Comparison of ENCODE assay signal across 8 cellular contexts in the genomic region with DNA sequence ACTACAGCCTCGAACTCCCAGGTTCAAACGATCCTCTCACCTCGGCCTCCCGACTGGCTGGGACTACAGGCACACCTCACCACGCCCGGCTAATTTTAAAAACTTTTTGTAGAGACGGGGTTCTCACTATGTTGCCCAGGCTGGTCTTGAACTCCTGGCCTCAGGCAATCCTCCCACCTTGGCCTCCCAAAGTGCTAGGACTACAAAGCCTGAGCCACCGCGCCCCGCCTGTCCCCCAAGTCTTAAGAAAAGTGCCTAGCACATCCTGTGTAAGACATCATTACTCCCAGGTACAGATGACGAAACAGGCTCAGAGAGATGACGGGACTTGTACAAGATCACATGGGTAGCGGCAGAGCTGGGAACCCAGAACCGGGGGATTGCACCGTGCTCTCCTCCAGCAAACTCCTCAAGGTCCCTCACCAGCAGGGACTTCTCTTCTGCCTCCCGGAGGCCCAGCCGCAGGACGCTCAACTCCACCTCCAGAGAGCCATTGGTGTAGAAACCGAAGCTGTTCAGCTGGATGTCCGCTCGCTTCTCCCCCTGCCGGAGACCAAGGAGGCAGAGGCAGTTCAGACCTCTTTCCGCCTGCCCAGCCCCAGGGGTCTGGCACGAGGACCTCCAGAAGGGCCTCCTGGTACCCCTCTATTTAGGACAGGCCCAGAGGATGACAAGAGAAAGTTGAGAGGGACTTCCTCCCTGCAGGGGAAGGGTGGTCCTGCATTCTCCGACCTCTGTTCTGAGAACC. TPM values are rescaled to one million over a fixed set of nuclear protein-coding genes. Genes with fewer than 3 reads are reported as not detected.
DNase-seq lines count a peak whose midpoint lies in the region; ATAC-seq and TF ChIP-seq lines count a peak whose summit lies in the region.

No MANE protein-coding gene starts in this region.

- TF ChIP-seq RAD21 in neural cell (conservative IDR thresholded peaks at IDR 0.05), result peak; percentile 61

- CTCF ChIA-PET in CD8-positive, alpha-beta T cell (lab: Charles Lee), result interaction anchor here (0.5 to 4.7 kb wide), 9 partner anchors 11 to 232 kb away, joined by 3 to 101 read pairs (median 5); no protein-coding TSS in a partner anchor

- intact Hi-C loops in CD8-positive, alpha-beta T cell (cut with DNase I, micrococcal nuclease), result loop anchor here (1.0 to 10.0 kb wide), 12 partner anchors 62 to 944 kb away; partner anchors contain the start of genes TNFSF9 (in 2 of the 2), ALKBH7 (in 1 of the 2), DUS3L (in 1 of the 2) and PNPLA6 (in 1 of the 2)

- H3K9me2 ChIP-seq in neural cell (ENCODE audit: insufficient read depth, low read length), result no peaks in the 10 kb centered on the region

- no peaks in the 10 kb centered on the region for H3K9me3 ChIP-seq in CD8-positive, alpha-beta T cell (ENCODE audit: low read length)
- no peaks in the 10 kb centered on the region for H3K9me3 ChIP-seq in neural cell (ENCODE audit: low read length)

- H3K27me3 ChIP-seq in CD8-positive, alpha-beta T cell (ENCODE audit: insufficient read depth, low read length), result no peaks in the 10 kb centered on the region
- H3K27me3 ChIP-seq in neural cell (ENCODE audit: insufficient read depth, low read depth, low read length), result peaks cover 8% of the 10 kb centered on the region

- peak; percentile 16 for ATAC-seq in CD8-positive, alpha-beta T cell
- ATAC-seq in HG03135 (IDR thresholded peaks at IDR 0.05; ENCODE audit: unreplicated experiment), result peak; percentile 19
- ATAC-seq in HG02970 (IDR thresholded peaks at IDR 0.05; ENCODE audit: low FRiP score, unreplicated experiment), result no peak

- H4K20me1 ChIP-seq in neural cell (ENCODE audit: insufficient read depth), result no peaks in the 10 kb centered on the region

- peak overlapping the region; percentile 93 for H3K4me2 ChIP-seq in neural cell (ENCODE audit: low read length)

- TF ChIP-seq EP300 in neural cell (conservative IDR thresholded peaks at IDR 0.05; ENCODE audit: poor library complexity, severe bottlenecking), result no peak

- no peaks in the 10 kb centered on the region for H3K79me2 ChIP-seq in neural cell (replicated peaks; ENCODE audit: insufficient read depth, low read length)

- peaks cover 4% of the 10 kb centered on the region for H3K36me3 ChIP-seq in CD8-positive, alpha-beta T cell (ENCODE audit: insufficient read depth, low read length)
- H3K36me3 ChIP-seq in neural cell (ENCODE audit: insufficient read depth, low read length), result no peaks in the 10 kb centered on the region

- H3K27ac Mint-ChIP-seq in CD8-positive, alpha-beta T cell, result peak overlapping the region; percentile 97

- peak; percentile 42 to 82 (median 56) for DNase-seq in CD8-positive, alpha-beta T cell
- DNase-seq in SHP77 (lab: John Stamatoyannopoulos, UW), result peak; percentile 60 to 82
- DNase-seq in activated gamma-delta T cell (lab: John Stamatoyannopoulos, UW), result peak; percentile 42
- DNase-seq in fibroblast of villous mesenchyme (ENCODE audit: low read depth), result peak; percentile 92
- peak; percentile 57 for DNase-seq in superior temporal gyrus (ENCODE audit: extremely low spot score)

- H3K4me3 Mint-ChIP-seq in CD8-positive, alpha-beta T cell, result peak overlapping the region; percentile 96

- H3K4me1 Mint-ChIP-seq in CD8-positive, alpha-beta T cell (ENCODE audit: low read depth), result peaks cover 34% of the 10 kb centered on the region

- peaks cover 41% of the 10 kb centered on the region for H3K4me1 ChIP-seq in CD8-positive, alpha-beta T cell (ENCODE audit: insufficient read depth, low read length)

- H3K9ac ChIP-seq in neural cell (ENCODE audit: low read length), result peak overlapping the region; percentile 80

- H3K27ac ChIP-seq in CD8-positive, alpha-beta T cell (ENCODE audit: low read depth, low read length), result peak overlapping the region; percentile 80
- peak overlapping the region; percentile 92 for H3K27ac ChIP-seq in neural cell (ENCODE audit: low read length)

- peak overlapping the region; percentile 56 for H2AFZ ChIP-seq in neural cell (ENCODE audit: low read depth, low read length)

- H3K9me3 Mint-ChIP-seq in CD8-positive, alpha-beta T cell, result no peaks in the 10 kb centered on the region

- POLR2A ChIA-PET in CD8-positive, alpha-beta T cell (lab: Charles Lee), result interaction anchor here (0.7 to 1.7 kb wide), 3 partner anchors 36 to 1858 kb away, joined by 3 to 5 read pairs (median 4); partner anchors contain the start of genes KHSRP and VAV1

- peak overlapping the region; percentile 83 for H3K4me3 ChIP-seq in CD8-positive, alpha-beta T cell (ENCODE audit: low read depth, low read length)
- H3K4me3 ChIP-seq in fibroblast of villous mesenchyme (ENCODE audit: low read depth, low read length) (peak overlapping the region; percentile 97), neural cell (ENCODE audit: low read length) (peak overlapping the region; percentile 74)

- peak; percentile 51 for TF ChIP-seq CTCF in CD8-positive, alpha-beta T cell (IDR thresholded peaks at IDR 0.05)
- TF ChIP-seq CTCF in fibroblast of villous mesenchyme (IDR thresholded peaks at IDR 0.05; ENCODE audit: insufficient read depth, low read depth, low read length) (peak; percentile 78), neural cell (IDR thresholded peaks at IDR 0.05; ENCODE audit: poor library complexity, severe bottlenecking) (peak; percentile 72)

- no peaks in the 10 kb centered on the region for H3F3A ChIP-seq in neural cell (ENCODE audit: insufficient read depth, low read length, poor library complexity, severe bottlenecking)

- H3K27me3 Mint-ChIP-seq in CD8-positive, alpha-beta T cell (ENCODE audit: low read depth), result no peaks in the 10 kb centered on the region

- peaks cover 26% of the 10 kb centered on the region for H3K36me3 Mint-ChIP-seq in CD8-positive, alpha-beta T cell

TF ChIP-seq in neural cell, 6 proteins besides CTCF, POLR2A, EP300 and RAD21:
- TF ChIP-seq POLR2AphosphoS5 (IDR thresholded peaks at IDR 0.05) (no peak), SMC3 (conservative IDR thresholded peaks at IDR 0.05; ENCODE audit: poor library complexity) (peak; percentile 79)

RNA-seq across cellular contexts. Expression of gene GPR108, which starts 1.0 kb away (rescaled TPM):
- 10 to 100 TPM; 31.9 to 33.1 TPM for total RNA-seq in CD8-positive, alpha-beta T cell
- total RNA-seq in fibroblast of villous mesenchyme, result 28.3 and 34.1 TPM in 2 replicates
- polyA plus RNA-seq in neural cell, result 24.6 and 44.5 TPM in 2 replicates
- 15.3 and 15.8 TPM in 2 replicates for polyA minus RNA-seq in neural cell

RNA-seq across cellular contexts. Expression of gene TRIP10, which starts 3.1 kb away (rescaled TPM):
- total RNA-seq in CD8-positive, alpha-beta T cell, result 1 to 10 TPM; 1.1 to 1.7 TPM
- 49.9 and 50.1 TPM in 2 replicates for total RNA-seq in fibroblast of villous mesenchyme
- polyA plus RNA-seq in neural cell, result 0.76 TPM in 2 replicates
- polyA minus RNA-seq in neural cell, result 0.97 and 1.2 TPM in 2 replicates

RNA-seq across cellular contexts. Expression of gene C3, which starts 15.9 kb away (rescaled TPM):
- total RNA-seq in CD8-positive, alpha-beta T cell, result not detected
- 1.6 and 76.0 TPM in 2 replicates for total RNA-seq in fibroblast of villous mesenchyme
- polyA plus RNA-seq in neural cell, result not detected in 2 replicates
- not detected in 2 replicates for polyA minus RNA-seq in neural cell

RNA-seq across cellular contexts. Expression of gene SH2D3A, which starts 30.9 kb away (rescaled TPM):
- 10 to 100 TPM; 33.5 to 38.8 TPM for total RNA-seq in CD8-positive, alpha-beta T cell
- under 0.01 TPM in 1 of 2 replicates, not detected in the other for total RNA-seq in fibroblast of villous mesenchyme
- polyA plus RNA-seq in neural cell, result 3.6 TPM in 1 of 2 replicates, not detected in the other
- polyA minus RNA-seq in neural cell, result 0.35 TPM in 1 of 2 replicates, not detected in the other

RNA-seq across cellular contexts. Expression of gene VAV1, which starts 36.2 kb away (rescaled TPM):
- 10 to 100 TPM; 68.3 to 75.5 TPM for total RNA-seq in CD8-positive, alpha-beta T cell
- not detected in 2 replicates for total RNA-seq in fibroblast of villous mesenchyme
- polyA plus RNA-seq in neural cell, result not detected in 2 replicates
- not detected in 2 replicates for polyA minus RNA-seq in neural cell

Comparison
In these comparisons a context has a peak if more than half of its experiments do, and no peak if none do; other contexts are left out.
1. DNase-seq: peak in every context shown above with its lines; median percentile 92 in fibroblast of villous mesenchyme; 71 in SHP77; 57 in superior temporal gyrus; 56 in CD8-positive, alpha-beta T cell; 42 in activated gamma-delta T cell.
2. RNA of gene TRIP10, which starts 3.1 kb away (total RNA-seq): 49.9 to 50.1 TPM in fibroblast of villous mesenchyme; 1.1 to 1.7 TPM in CD8-positive, alpha-beta T cell; every median in the first group is over 10 times any median in the second.
3. Peak in every context shown above with its lines, with median percentiles within 50 percentile points of each other: H3K4me3 ChIP-seq and CTCF ChIP-seq.